In the genomic region with DNA sequence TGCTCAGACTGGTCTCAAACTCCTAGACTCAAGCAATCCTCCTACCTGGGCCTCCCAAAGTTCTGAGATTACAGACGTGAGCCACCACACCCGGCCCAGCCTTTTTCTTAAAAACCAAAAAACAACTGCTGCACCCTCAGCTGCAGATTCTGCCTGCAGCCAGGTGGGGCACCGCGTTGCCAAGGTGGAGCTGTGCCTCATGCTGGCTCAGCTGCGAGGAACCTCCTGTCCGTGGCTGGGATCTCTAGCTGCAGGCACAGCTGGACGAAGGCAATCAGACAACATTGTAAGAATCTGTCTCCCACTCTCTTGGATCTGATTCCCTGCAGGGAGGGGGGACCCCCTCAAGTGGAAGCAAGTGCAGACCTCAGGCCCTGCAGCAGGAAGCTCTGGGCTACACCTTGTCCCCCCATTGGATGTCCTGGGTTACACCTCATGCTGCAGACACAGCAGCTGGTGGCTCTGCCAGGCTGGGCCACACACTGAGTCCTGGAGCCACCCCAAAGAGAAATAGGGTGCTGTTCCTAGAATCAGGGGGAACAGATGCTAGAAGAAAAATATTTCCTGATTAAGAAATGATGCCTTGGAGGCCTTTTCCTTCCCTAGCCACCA, we compare ENCODE assay signal across 11 cellular contexts. TPM values are rescaled to one million over a fixed set of nuclear protein-coding genes. Genes with fewer than 3 reads are reported as not detected.
DNase-seq lines count a peak whose midpoint lies in the region; ATAC-seq, FAIRE-seq and TF ChIP-seq lines count a peak whose summit lies in the region.
"Had no signal": no experiment of that assay in that cellular context is flagged by ENCODE, and none has a peak within 500 bp of the region (broad histone marks: within the 10 kb centered on the region; RNA-seq: fewer than 3 reads in every experiment).

No MANE protein-coding gene starts in this region.

- H3K4me3 ChIP-seq in GM23248 (peak overlapping the region; percentile 74), SJCRH30 (peak overlapping the region; percentile 47), heart left ventricle (peak overlapping the region in 11 of 12 donors; percentile 31 to 61 (median 48)), skin epidermis (peak overlapping the region in 3 of 7 experiments; percentile 1 to 13 (median 11))

- H3K79me2 ChIP-seq in GM23248 (ENCODE audit: insufficient read depth) = peaks cover 17% of the 10 kb centered on the region

- H3K27ac ChIP-seq in GM23248 (peak overlapping the region; percentile 99), SJCRH30 (peak overlapping the region; percentile 63), heart left ventricle (peak overlapping the region; percentile 87 to 100 (median 96)), skin epidermis (peak overlapping the region in 20 of 21 experiments; percentile 50 to 94 (median 83))

- ATAC-seq in heart left ventricle (peak; percentile 6 to 9 (median 8)), HG03460 (IDR thresholded peaks at IDR 0.05; ENCODE audit: unreplicated experiment) (no peak)

- peak; percentile 41 for DNase-seq in GM23248
- peak in 1 of 2 experiments; percentile 39 for DNase-seq in SJCRH30
- peak in 3 of 5 donors; percentile 24 to 45 (median 32) for DNase-seq in heart left ventricle
- no peak for DNase-seq in GM12891 (ENCODE audit: insufficient read length, low spot score)
- no peak for DNase-seq in foreskin melanocyte
- DNase-seq in frontal cortex (ENCODE audit: low spot score in 2 of 2) = no peak
- DNase-seq: activated naive CD4-positive, alpha-beta T cell treated with anti-CD3 and anti-CD28 coated beads, Interleukin-2, amount 50 U/mL, for 16 hours; pancreas had no signal

- H3F3A ChIP-seq in GM23248 (ENCODE audit: insufficient read depth) = peaks cover 24% of the 10 kb centered on the region

- peaks cover 41% of the 10 kb centered on the region for H3K4me1 ChIP-seq in GM23248 (ENCODE audit: insufficient read depth)
- H3K4me1 ChIP-seq in SJCRH30 = peaks cover 6% of the 10 kb centered on the region; the same call in 1 of the 2 replicates
- peaks cover 0 to 34% (median 22%) of the 10 kb centered on the region in 12 donors for H3K4me1 ChIP-seq in heart left ventricle
- H3K4me1 ChIP-seq: pancreas had no signal

- H3K36me3 ChIP-seq in GM23248 (ENCODE audit: low read depth) (no peaks in the 10 kb centered on the region), SJCRH30 (no peaks in the 10 kb centered on the region), heart left ventricle (no peaks in the 10 kb centered on the region)
- H3K36me3 ChIP-seq: pancreas had no signal

- WGBS in GM23248 (ENCODE audit: low coverage in 1 of 2, low lambda C conversion rate in 2 of 2, missing lambda C conversion rate in 2 of 2), 2 experiments = 68 to 70% methylated on average over 7 of the region's 7 CpGs
- whole genome bisulfite sequencing in heart left ventricle, 4 donors = 58 to 84% (median 66%) methylated on average over 7 of the region's 7 CpGs

- H3K9me2 ChIP-seq in GM23248 (ENCODE audit: insufficient read depth) = no peaks in the 10 kb centered on the region

- FAIRE-seq in GM12891 (lab: Jason Lieb, UNC) (no peak), frontal cortex (lab: Jason Lieb, UNC) (no peak)

- TF ChIP-seq POLR2A in heart left ventricle (IDR thresholded peaks at IDR 0.05) = no peak
- no peak for TF ChIP-seq POLR2A in GM12891 (IDR thresholded peaks at IDR 0.05; ENCODE audit: low read depth, low read length)

- TF ChIP-seq CTCF in heart left ventricle (IDR thresholded peaks at IDR 0.05) = peak in 1 of 12 donors; percentile 8

- H3K27me3 ChIP-seq in GM23248 (replicated peaks; ENCODE audit: insufficient read depth) (no peaks in the 10 kb centered on the region), SJCRH30 (no peaks in the 10 kb centered on the region), heart left ventricle (no peaks in the 10 kb centered on the region)
- H3K27me3 ChIP-seq: pancreas had no signal

- H2AFZ ChIP-seq in GM23248 = peak overlapping the region; percentile 78

- H3K4me2 ChIP-seq in GM23248 (ENCODE audit: unreplicated experiment) = peak overlapping the region; percentile 96

- in situ Hi-C loops in GM23248 (cut with MboI) = no loop called here

- no peaks in the 10 kb centered on the region for H3K9me3 ChIP-seq in GM23248 (ENCODE audit: low read depth)
- no peaks in the 10 kb centered on the region for H3K9me3 ChIP-seq in SJCRH30 (replicated peaks)
- no peaks in the 10 kb centered on the region for H3K9me3 ChIP-seq in heart left ventricle
- H3K9me3 ChIP-seq: pancreas had no signal

- peak overlapping the region; percentile 95 for H3K9ac ChIP-seq in GM23248

- intact Hi-C loops in heart left ventricle (cut with DNase I) = loop anchor here in 3 of 10 donors (2.0 to 5.0 kb wide), 2 partner anchors 29 to 39 kb away; no protein-coding TSS in a partner anchor

- no peaks in the 10 kb centered on the region for H4K20me1 ChIP-seq in GM23248 (ENCODE audit: insufficient read depth)

TF ChIP-seq in GM12891, 5 proteins besides CTCF, POLR2A, EP300 and RAD21:
- TF ChIP-seq POLR2AphosphoS5 (IDR thresholded peaks at IDR 0.05; ENCODE audit: low read depth, low read length) (no peak), POU2F2 (IDR thresholded peaks at IDR 0.05; ENCODE audit: low read depth, low read length) (no peak), SPI1 (IDR thresholded peaks at IDR 0.05; ENCODE audit: low read depth, low read length) (no peak), PAX5 (IDR thresholded peaks at IDR 0.05; ENCODE audit: insufficient read depth, low read length, severe bottlenecking) (no peak), TAF1 (IDR thresholded peaks at IDR 0.05; ENCODE audit: low read depth, low read length) (no peak)
TF ChIP-seq in GM12891: peak in this region for 0.

RNA-seq across cellular contexts. Expression of a gene that starts 24.1 kb away (rescaled TPM):
- total RNA-seq in GM23248 (2014; rRNA removed; shearing (Covaris generic)) = not detected in 2 replicates
- polyA plus RNA-seq in GM23248 (2016; fragmentation: Nextera tagmentation; extraction: Ambion mirVana) = not detected in 2 replicates
- not detected in 2 replicates for total RNA-seq in SJCRH30 (2014; rRNA removed; shearing (Covaris generic))
- total RNA-seq in heart left ventricle = 10 to 100 TPM in 1 of 9 donors, 1 to 10 TPM in 3, under 1 TPM in 2, not detected in 3; 0.35 to 17.1 (median 2.4) TPM
- polyA plus RNA-seq in heart left ventricle = 1 to 10 TPM in 1 of 2 donors, under 1 TPM in 1; 0.61 to 1.8 TPM
- not detected for polyA plus RNA-seq in GM12891 (2012; ENCODE audit: low read depth, missing spikeins)
- 1.6 TPM for total RNA-seq in frontal cortex
- total RNA-seq: NCI-H460 had no signal

RNA-seq across cellular contexts. Expression of a gene that starts 29.8 kb away (rescaled TPM):
- total RNA-seq in GM23248 (2014; rRNA removed; shearing (Covaris generic)) = 608 and 817 TPM in 2 replicates
- polyA plus RNA-seq in GM23248 (2016; fragmentation: Nextera tagmentation; extraction: Ambion mirVana) (456 and 464 TPM in 2 replicates), heart left ventricle (100 to 1,000 TPM in 1 of 2 donors, 10 to 100 TPM in 1; 90.4 to 800 TPM)
- total RNA-seq in SJCRH30 (2014; rRNA removed; shearing (Covaris generic)) = 108 and 127 TPM in 2 replicates
- total RNA-seq in heart left ventricle (100 to 1,000 TPM in 6 of 9 donors, 10 to 100 TPM in 3; 64.8 to 421 (median 126) TPM), frontal cortex (33.0 TPM)
- 74.6 TPM for polyA plus RNA-seq in GM12891 (2012; ENCODE audit: low read depth, missing spikeins)

Comparison
In these comparisons a context has a peak if more than half of its experiments do, and no peak if none do; other contexts are left out.
1. DNase-seq: peak in GM23248 (single experiment) and heart left ventricle (3 of 5); none in GM12891 (single experiment), foreskin melanocyte (single experiment) and frontal cortex (0 of 2).
2. Peak in every context shown above with its lines, with median percentiles within 50 percentile points of each other: H3K27ac ChIP-seq.